ENCODE assay signal across 1 cellular context in genomic region chr10:3524086-3524960, GRCh38.
TF ChIP-seq lines count a peak whose summit lies in the region.

No MANE protein-coding gene starts in this region.

TF ChIP-seq in HCT116, 20 proteins besides CTCF, POLR2A, EP300 and RAD21 (continued from another document):
- TF ChIP-seq EZH2 (IDR thresholded peaks at IDR 0.05), result no peak
